In the genomic region with DNA sequence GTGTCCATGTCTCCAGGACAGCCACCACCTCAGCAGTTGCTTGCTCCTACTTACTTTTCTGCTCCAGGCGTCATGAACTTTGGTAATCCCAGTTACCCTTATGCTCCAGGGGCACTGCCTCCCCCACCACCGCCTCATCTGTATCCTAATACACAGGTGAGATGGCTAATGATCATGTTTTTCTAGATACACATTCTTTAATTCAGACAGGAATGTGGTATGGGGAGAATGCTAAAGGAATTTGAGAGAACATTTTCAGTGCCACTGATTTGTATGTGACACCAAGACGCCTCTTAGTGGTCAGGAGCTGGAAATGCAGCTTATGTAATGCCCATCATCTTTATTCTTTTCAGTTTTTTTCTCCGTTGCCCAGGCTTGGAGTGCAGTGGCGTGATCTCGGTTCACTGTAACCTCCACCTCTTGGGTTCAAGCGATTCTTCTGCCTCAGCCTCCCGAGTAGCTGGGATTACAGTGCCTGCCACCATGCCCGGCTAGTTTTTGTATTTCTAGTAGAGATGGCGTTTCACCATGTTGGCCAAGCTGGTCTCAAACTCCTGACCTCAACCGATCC, we compare ENCODE assay signal across 1 cellular context.
TF ChIP-seq lines count a peak whose summit lies in the region.

No MANE protein-coding gene starts in this region.

TF ChIP-seq in GM23338, 12 proteins besides CTCF, POLR2A, EP300 and RAD21 (continued from another document):
- TF ChIP-seq, protein P1, sequence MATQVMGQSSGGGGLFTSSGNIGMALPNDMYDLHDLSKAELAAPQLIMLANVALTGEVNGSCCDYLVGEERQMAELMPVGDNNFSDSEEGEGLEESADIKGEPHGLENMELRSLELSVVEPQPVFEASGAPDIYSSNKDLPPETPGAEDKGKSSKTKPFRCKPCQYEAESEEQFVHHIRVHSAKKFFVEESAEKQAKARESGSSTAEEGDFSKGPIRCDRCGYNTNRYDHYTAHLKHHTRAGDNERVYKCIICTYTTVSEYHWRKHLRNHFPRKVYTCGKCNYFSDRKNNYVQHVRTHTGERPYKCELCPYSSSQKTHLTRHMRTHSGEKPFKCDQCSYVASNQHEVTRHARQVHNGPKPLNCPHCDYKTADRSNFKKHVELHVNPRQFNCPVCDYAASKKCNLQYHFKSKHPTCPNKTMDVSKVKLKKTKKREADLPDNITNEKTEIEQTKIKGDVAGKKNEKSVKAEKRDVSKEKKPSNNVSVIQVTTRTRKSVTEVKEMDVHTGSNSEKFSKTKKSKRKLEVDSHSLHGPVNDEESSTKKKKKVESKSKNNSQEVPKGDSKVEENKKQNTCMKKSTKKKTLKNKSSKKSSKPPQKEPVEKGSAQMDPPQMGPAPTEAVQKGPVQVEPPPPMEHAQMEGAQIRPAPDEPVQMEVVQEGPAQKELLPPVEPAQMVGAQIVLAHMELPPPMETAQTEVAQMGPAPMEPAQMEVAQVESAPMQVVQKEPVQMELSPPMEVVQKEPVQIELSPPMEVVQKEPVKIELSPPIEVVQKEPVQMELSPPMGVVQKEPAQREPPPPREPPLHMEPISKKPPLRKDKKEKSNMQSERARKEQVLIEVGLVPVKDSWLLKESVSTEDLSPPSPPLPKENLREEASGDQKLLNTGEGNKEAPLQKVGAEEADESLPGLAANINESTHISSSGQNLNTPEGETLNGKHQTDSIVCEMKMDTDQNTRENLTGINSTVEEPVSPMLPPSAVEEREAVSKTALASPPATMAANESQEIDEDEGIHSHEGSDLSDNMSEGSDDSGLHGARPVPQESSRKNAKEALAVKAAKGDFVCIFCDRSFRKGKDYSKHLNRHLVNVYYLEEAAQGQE (IDR thresholded peaks at IDR 0.05; ENCODE audit: unreplicated experiment) = no peak
- no peak for TF ChIP-seq EZH2 (IDR thresholded peaks at IDR 0.05; ENCODE audit: low read depth, unreplicated experiment)
- TF ChIP-seq, protein P2, sequence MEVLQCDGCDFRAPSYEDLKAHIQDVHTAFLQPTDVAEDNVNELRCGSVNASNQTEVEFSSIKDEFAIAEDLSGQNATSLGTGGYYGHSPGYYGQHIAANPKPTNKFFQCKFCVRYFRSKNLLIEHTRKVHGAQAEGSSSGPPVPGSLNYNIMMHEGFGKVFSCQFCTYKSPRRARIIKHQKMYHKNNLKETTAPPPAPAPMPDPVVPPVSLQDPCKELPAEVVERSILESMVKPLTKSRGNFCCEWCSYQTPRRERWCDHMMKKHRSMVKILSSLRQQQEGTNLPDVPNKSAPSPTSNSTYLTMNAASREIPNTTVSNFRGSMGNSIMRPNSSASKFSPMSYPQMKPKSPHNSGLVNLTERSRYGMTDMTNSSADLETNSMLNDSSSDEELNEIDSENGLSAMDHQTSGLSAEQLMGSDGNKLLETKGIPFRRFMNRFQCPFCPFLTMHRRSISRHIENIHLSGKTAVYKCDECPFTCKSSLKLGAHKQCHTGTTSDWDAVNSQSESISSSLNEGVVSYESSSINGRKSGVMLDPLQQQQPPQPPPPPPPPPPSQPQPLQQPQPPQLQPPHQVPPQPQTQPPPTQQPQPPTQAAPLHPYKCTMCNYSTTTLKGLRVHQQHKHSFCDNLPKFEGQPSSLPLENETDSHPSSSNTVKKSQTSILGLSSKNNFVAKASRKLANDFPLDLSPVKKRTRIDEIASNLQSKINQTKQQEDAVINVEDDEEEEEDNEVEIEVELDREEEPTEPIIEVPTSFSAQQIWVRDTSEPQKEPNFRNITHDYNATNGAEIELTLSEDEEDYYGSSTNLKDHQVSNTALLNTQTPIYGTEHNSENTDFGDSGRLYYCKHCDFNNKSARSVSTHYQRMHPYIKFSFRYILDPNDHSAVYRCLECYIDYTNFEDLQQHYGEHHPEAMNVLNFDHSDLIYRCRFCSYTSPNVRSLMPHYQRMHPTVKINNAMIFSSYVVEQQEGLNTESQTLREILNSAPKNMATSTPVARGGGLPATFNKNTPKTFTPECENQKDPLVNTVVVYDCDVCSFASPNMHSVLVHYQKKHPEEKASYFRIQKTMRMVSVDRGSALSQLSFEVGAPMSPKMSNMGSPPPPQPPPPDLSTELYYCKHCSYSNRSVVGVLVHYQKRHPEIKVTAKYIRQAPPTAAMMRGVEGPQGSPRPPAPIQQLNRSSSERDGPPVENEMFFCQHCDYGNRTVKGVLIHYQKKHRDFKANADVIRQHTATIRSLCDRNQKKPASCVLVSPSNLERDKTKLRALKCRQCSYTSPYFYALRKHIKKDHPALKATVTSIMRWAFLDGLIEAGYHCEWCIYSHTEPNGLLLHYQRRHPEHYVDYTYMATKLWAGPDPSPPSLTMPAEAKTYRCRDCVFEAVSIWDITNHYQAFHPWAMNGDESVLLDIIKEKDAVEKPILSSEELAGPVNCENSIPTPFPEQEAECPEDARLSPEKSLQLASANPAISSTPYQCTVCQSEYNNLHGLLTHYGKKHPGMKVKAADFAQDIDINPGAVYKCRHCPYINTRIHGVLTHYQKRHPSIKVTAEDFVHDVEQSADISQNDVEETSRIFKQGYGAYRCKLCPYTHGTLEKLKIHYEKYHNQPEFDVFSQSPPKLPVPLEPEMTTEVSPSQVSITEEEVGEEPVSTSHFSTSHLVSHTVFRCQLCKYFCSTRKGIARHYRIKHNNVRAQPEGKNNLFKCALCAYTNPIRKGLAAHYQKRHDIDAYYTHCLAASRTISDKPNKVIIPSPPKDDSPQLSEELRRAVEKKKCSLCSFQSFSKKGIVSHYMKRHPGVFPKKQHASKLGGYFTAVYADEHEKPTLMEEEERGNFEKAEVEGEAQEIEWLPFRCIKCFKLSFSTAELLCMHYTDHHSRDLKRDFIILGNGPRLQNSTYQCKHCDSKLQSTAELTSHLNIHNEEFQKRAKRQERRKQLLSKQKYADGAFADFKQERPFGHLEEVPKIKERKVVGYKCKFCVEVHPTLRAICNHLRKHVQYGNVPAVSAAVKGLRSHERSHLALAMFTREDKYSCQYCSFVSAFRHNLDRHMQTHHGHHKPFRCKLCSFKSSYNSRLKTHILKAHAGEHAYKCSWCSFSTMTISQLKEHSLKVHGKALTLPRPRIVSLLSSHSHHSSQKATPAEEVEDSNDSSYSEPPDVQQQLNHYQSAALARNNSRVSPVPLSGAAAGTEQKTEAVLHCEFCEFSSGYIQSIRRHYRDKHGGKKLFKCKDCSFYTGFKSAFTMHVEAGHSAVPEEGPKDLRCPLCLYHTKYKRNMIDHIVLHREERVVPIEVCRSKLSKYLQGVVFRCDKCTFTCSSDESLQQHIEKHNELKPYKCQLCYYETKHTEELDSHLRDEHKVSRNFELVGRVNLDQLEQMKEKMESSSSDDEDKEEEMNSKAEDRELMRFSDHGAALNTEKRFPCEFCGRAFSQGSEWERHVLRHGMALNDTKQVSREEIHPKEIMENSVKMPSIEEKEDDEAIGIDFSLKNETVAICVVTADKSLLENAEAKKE (CRISPR knock-in tag; IDR thresholded peaks at IDR 0.05) = no peak
- TF ChIP-seq CREB1 (CRISPR knock-in tag; IDR thresholded peaks at IDR 0.05; ENCODE audit: low read depth) = no peak
- TF ChIP-seq EZH2phosphoT487 (IDR thresholded peaks at IDR 0.05; ENCODE audit: unreplicated experiment) = no peak
